Comparison of ENCODE assay signal across 12 cellular contexts in the genomic region with DNA sequence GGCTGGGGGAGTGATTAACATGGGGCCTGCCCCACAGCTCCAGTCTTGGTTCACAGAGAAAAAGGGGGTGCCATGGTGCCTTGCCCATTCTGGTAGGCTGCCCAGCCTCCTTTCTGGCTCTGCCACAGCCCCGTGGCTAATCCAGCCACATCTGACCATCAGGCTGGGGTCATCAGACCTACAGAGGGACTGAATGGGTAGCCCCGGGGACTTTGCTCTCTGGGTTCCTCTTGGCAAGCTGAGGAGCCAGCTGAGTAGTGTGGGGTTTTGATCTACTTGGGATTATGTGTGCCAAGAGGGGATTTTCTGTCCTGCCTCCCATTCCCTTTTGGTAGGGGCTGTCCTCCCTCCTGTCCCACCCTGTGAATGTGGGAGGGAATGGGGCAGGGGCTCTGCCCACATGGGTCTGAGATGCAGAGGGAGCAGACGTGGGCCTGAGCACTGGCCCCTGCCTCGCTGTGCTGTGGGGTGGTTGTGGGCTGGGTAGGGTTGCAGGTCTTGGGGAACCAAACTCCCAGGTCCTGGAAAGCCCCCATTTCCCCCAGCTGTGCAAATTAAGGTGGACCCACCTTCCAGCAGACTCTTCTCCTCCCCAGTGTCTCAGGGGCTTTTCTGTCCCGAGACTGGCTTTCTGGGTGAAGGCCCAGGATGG. TPM values are rescaled to one million over a fixed set of nuclear protein-coding genes. Genes with fewer than 3 reads are reported as not detected.
A peak's percentile ranks its signal among the peaks of the same experiment; 100 is the strongest.
DNase-seq lines count a peak whose midpoint lies in the region; ATAC-seq and TF ChIP-seq lines count a peak whose summit lies in the region.
"Had no signal": no experiment of that assay in that cellular context is flagged by ENCODE, and none has a peak within 500 bp of the region (broad histone marks: within the 10 kb centered on the region; RNA-seq: fewer than 3 reads in every experiment).

No MANE protein-coding gene starts in this region.

- H3K4me3 ChIP-seq in tibial artery: no peak overlapping the region
- H3K4me3 ChIP-seq: GM23338 had no signal

- peaks cover 83% of the 10 kb centered on the region for H3K4me1 Mint-ChIP-seq in activated naive CD4-positive, alpha-beta T cell treated with anti-CD3 and anti-CD28 coated beads for 36 hours (ENCODE audit: low read depth)
- H3K4me1 Mint-ChIP-seq in activated naive CD8-positive, alpha-beta T cell treated with anti-CD3 and anti-CD28 coated beads for 36 hours: peaks cover 80% of the 10 kb centered on the region

- no peaks in the 10 kb centered on the region for H3K9me3 ChIP-seq in tibial artery

- ATAC-seq in HG02981 (IDR thresholded peaks at IDR 0.05; ENCODE audit: unreplicated experiment): peak; percentile 0
- ATAC-seq: GM23338, Panc1 had no signal

- no peak for DNase-seq in activated naive CD4-positive, alpha-beta T cell treated with anti-CD3 and anti-CD28 coated beads for 36 hours
- DNase-seq in activated naive CD4-positive, alpha-beta T cell treated with Interleukin-2 at 50 U/mL for 16 hours: no peak
- DNase-seq in activated naive CD8-positive, alpha-beta T cell treated with anti-CD3 and anti-CD28 coated beads for 36 hours: no peak
- DNase-seq in tibial artery: no peak
- DNase-seq in KG1 (lab: John Stamatoyannopoulos, UW): no peak
- DNase-seq in activated CD4-positive, alpha-beta T cell treated with anti-CD3 and anti-CD28 coated beads for 1 hour: no peak
- DNase-seq in SHP77 treated with DMSO at 0.1 percent for 48 hours (lab: John Stamatoyannopoulos, UW): no peak
- DNase-seq: NCI-H187 treated with DMSO at 0.1 percent for 48 hours, occipital lobe had no signal

- H3K27ac ChIP-seq in tibial artery: peak overlapping the region; percentile 81 to 88

- H3K4me3 Mint-ChIP-seq in activated naive CD4-positive, alpha-beta T cell treated with anti-CD3 and anti-CD28 coated beads for 36 hours: no peak overlapping the region
- peak overlapping the region; percentile 57 for H3K4me3 Mint-ChIP-seq in activated naive CD8-positive, alpha-beta T cell treated with anti-CD3 and anti-CD28 coated beads for 36 hours
- H3K4me3 Mint-ChIP-seq: GM23338 had no signal

- peak overlapping the region; percentile 88 for H3K27ac Mint-ChIP-seq in activated naive CD4-positive, alpha-beta T cell treated with anti-CD3 and anti-CD28 coated beads for 36 hours
- H3K27ac Mint-ChIP-seq in activated naive CD8-positive, alpha-beta T cell treated with anti-CD3 and anti-CD28 coated beads for 36 hours: peak overlapping the region; percentile 89

- peaks cover 29% of the 10 kb centered on the region for H3K36me3 Mint-ChIP-seq in activated naive CD4-positive, alpha-beta T cell treated with anti-CD3 and anti-CD28 coated beads for 36 hours (ENCODE audit: low read depth)
- peaks cover 55% of the 10 kb centered on the region for H3K36me3 Mint-ChIP-seq in activated naive CD8-positive, alpha-beta T cell treated with anti-CD3 and anti-CD28 coated beads for 36 hours

- H3K27me3 ChIP-seq in tibial artery: no peaks in the 10 kb centered on the region

- peaks cover 8 to 100% (median 88%) of the 10 kb centered on the region in 4 donors for H3K4me1 ChIP-seq in tibial artery

- intact Hi-C loops in activated naive CD4-positive, alpha-beta T cell treated with anti-CD3 and anti-CD28 coated beads for 36 hours (cut with micrococcal nuclease): loop anchor here (1.0 kb wide), 3 partner anchors 14 to 32 kb away; a partner anchor contains a TSS
- intact Hi-C loops in tibial artery (cut with DNase I; ENCODE audit: low total_unique reads): no loop called here

- CTCF ChIA-PET in activated naive CD4-positive, alpha-beta T cell treated with anti-CD3 and anti-CD28 coated beads for 36 hours (lab: Charles Lee): interaction anchor here (0.6 to 2.1 kb wide), 4 partner anchors 14 to 481 kb away, joined by 4 to 10 read pairs (median 4); no protein-coding TSS in a partner anchor

- no peak for TF ChIP-seq CTCF in tibial artery (IDR thresholded peaks at IDR 0.05)

- H3K27me3 Mint-ChIP-seq in activated naive CD4-positive, alpha-beta T cell treated with anti-CD3 and anti-CD28 coated beads for 36 hours (ENCODE audit: low read depth): no peaks in the 10 kb centered on the region
- H3K27me3 Mint-ChIP-seq in activated naive CD8-positive, alpha-beta T cell treated with anti-CD3 and anti-CD28 coated beads for 36 hours: no peaks in the 10 kb centered on the region

- peaks cover 0 to 12% (median 0%) of the 10 kb centered on the region in 3 donors for H3K36me3 ChIP-seq in tibial artery

- no peaks in the 10 kb centered on the region for H3K9me3 Mint-ChIP-seq in activated naive CD4-positive, alpha-beta T cell treated with anti-CD3 and anti-CD28 coated beads for 36 hours
- no peaks in the 10 kb centered on the region for H3K9me3 Mint-ChIP-seq in activated naive CD8-positive, alpha-beta T cell treated with anti-CD3 and anti-CD28 coated beads for 36 hours
- H3K9me3 Mint-ChIP-seq: GM23338 had no signal

RNA-seq across cellular contexts. Expression of a gene that starts 32.0 kb away (rescaled TPM):
- 100 to 1,000 TPM; 140 to 141 TPM for total RNA-seq in activated naive CD4-positive, alpha-beta T cell treated with anti-CD3 and anti-CD28 coated beads for 36 hours
- 100 to 1,000 TPM; 339 to 343 TPM for total RNA-seq in activated naive CD8-positive, alpha-beta T cell treated with anti-CD3 and anti-CD28 coated beads for 36 hours
